20 cellular contexts compared by ENCODE assay signal in genomic region chr7:95623788-95624187, GRCh38. TPM values are rescaled to one million over a fixed set of nuclear protein-coding genes. Genes with fewer than 3 reads are reported as not detected.
"Had no signal": no experiment of that assay in that cellular context is flagged by ENCODE, and none has a peak within 500 bp of the region (broad histone marks: within the 10 kb centered on the region; RNA-seq: fewer than 3 reads in every experiment).

No MANE protein-coding gene starts in this region.

- H3K27me3 ChIP-seq: MG63, SJSA1 had no signal

- DNase-seq: Karpas-422, KG1, MG63, NCI-H1092 treated with DMSO at 0.1 percent for 48 hours, NCI-H1436, NCI-H187, NCI-H2029, NCI-H2081 treated with DMSO at 0.1 percent for 48 hours, NCI-H2171, NCI-H226, NCI-H446, NCI-H510A, NCI-H524 treated with DMSO at 0.1 percent for 48 hours, NCI-H69, NCI-H774, Right ventricle myocardium superior, RPMI8226, SIG-M5 had no signal

- H3K9me3 ChIP-seq: MG63, SJSA1 had no signal

- H3K36me3 ChIP-seq: MG63, SJSA1 had no signal

- H3K27ac ChIP-seq: SJSA1, SK-N-MC had no signal

- H3K4me3 ChIP-seq: MG63, SJSA1, SK-N-MC had no signal

- H3K4me1 ChIP-seq: SJSA1 had no signal

RNA-seq across cellular contexts. Expression of gene PDK4, which starts 27.5 kb away (rescaled TPM):
- total RNA-seq: SJSA1 had no signal
